ENCODE assay signal across 17 cellular contexts in genomic region chr6:134077301-134077700, GRCh38. TPM values are rescaled to one million over a fixed set of nuclear protein-coding genes. Genes with fewer than 3 reads are reported as not detected.
DNase-seq lines count a peak whose midpoint lies in the region; ATAC-seq, FAIRE-seq and TF ChIP-seq lines count a peak whose summit lies in the region.
"Had no signal": no experiment of that assay in that cellular context is flagged by ENCODE, and none has a peak within 500 bp of the region (broad histone marks: within the 10 kb centered on the region; RNA-seq: fewer than 3 reads in every experiment).

No MANE protein-coding gene starts in this region.

- no peak for TF ChIP-seq POLR2A in H54 (IDR thresholded peaks at IDR 0.05; ENCODE audit: low read depth, low read length)

- H3K9me3 Mint-ChIP-seq in activated naive CD4-positive, alpha-beta T cell treated with anti-CD3 and anti-CD28 coated beads, Interleukin-2, amount 50 U/mL, for 24 hours, result no peaks in the 10 kb centered on the region
- H3K9me3 Mint-ChIP-seq in stimulated activated memory B cell treated with anti-CD40 and anti-IgM and Interleukin-4, amounts not matched to agents 10 μg/mL and 1 μg/mL and 100 μg/mL, for 72 hours, result no peaks in the 10 kb centered on the region
- H3K9me3 Mint-ChIP-seq: activated naive CD8-positive, alpha-beta T cell treated with anti-CD3 and anti-CD28 coated beads, Interleukin-2, amount 50 U/mL, for 24 hours; stimulated activated naive CD8-positive, alpha-beta T cell treated with anti-CD3 and anti-CD28 coated beads, Interleukin-15, amount 100 ng/mL, for 72 hours had no signal

- H3K4me3 Mint-ChIP-seq in activated naive CD4-positive, alpha-beta T cell treated with anti-CD3 and anti-CD28 coated beads, Interleukin-2, amount 50 U/mL, for 24 hours, result no peak overlapping the region
- no peak overlapping the region for H3K4me3 Mint-ChIP-seq in stimulated activated memory B cell treated with anti-CD40 and anti-IgM and Interleukin-4, amounts not matched to agents 10 μg/mL and 1 μg/mL and 100 μg/mL, for 72 hours
- H3K4me3 Mint-ChIP-seq: activated naive CD8-positive, alpha-beta T cell treated with anti-CD3 and anti-CD28 coated beads, Interleukin-2, amount 50 U/mL, for 24 hours; H9; stimulated activated naive CD8-positive, alpha-beta T cell treated with anti-CD3 and anti-CD28 coated beads, Interleukin-15, amount 100 ng/mL, for 72 hours had no signal

- peaks cover 12% of the 10 kb centered on the region for H3K4me1 Mint-ChIP-seq in activated naive CD4-positive, alpha-beta T cell treated with anti-CD3 and anti-CD28 coated beads, Interleukin-2, amount 50 U/mL, for 24 hours
- peaks cover 36% of the 10 kb centered on the region for H3K4me1 Mint-ChIP-seq in stimulated activated memory B cell treated with anti-CD40 and anti-IgM and Interleukin-4, amounts not matched to agents 10 μg/mL and 1 μg/mL and 100 μg/mL, for 72 hours

- TF ChIP-seq CTCF in RWPE2 (IDR thresholded peaks at IDR 0.05; ENCODE audit: poor library complexity, severe bottlenecking) (no peak), fibroblast of the aortic adventitia (IDR thresholded peaks at IDR 0.05; ENCODE audit: insufficient read depth, low read length) (no peak)

- H3K27ac ChIP-seq in RWPE2 (ENCODE audit: poor library complexity, severe bottlenecking), result no peak overlapping the region

- H3K27ac Mint-ChIP-seq in activated naive CD4-positive, alpha-beta T cell treated with anti-CD3 and anti-CD28 coated beads, Interleukin-2, amount 50 U/mL, for 24 hours, result peak overlapping the region; percentile 57
- no peak overlapping the region for H3K27ac Mint-ChIP-seq in stimulated activated memory B cell treated with anti-CD40 and anti-IgM and Interleukin-4, amounts not matched to agents 10 μg/mL and 1 μg/mL and 100 μg/mL, for 72 hours
- H3K27ac Mint-ChIP-seq: activated naive CD8-positive, alpha-beta T cell treated with anti-CD3 and anti-CD28 coated beads, Interleukin-2, amount 50 U/mL, for 24 hours; H9; stimulated activated naive CD8-positive, alpha-beta T cell treated with anti-CD3 and anti-CD28 coated beads, Interleukin-15, amount 100 ng/mL, for 72 hours had no signal

- no peak overlapping the region for H3K4me3 ChIP-seq in RWPE2 (ENCODE audit: severe bottlenecking)
- no peak overlapping the region for H3K4me3 ChIP-seq in fibroblast of the aortic adventitia (ENCODE audit: low read depth, low read length)

- peaks cover 5% of the 10 kb centered on the region for H3K4me1 ChIP-seq in RWPE2 (ENCODE audit: insufficient read depth, poor library complexity, severe bottlenecking)

- no peaks in the 10 kb centered on the region for H3K9me3 ChIP-seq in RWPE2 (ENCODE audit: severe bottlenecking)

- H3K27me3 Mint-ChIP-seq in activated naive CD4-positive, alpha-beta T cell treated with anti-CD3 and anti-CD28 coated beads, Interleukin-2, amount 50 U/mL, for 24 hours, result no peaks in the 10 kb centered on the region
- no peaks in the 10 kb centered on the region for H3K27me3 Mint-ChIP-seq in stimulated activated memory B cell treated with anti-CD40 and anti-IgM and Interleukin-4, amounts not matched to agents 10 μg/mL and 1 μg/mL and 100 μg/mL, for 72 hours
- H3K27me3 Mint-ChIP-seq: activated naive CD8-positive, alpha-beta T cell treated with anti-CD3 and anti-CD28 coated beads, Interleukin-2, amount 50 U/mL, for 24 hours; stimulated activated naive CD8-positive, alpha-beta T cell treated with anti-CD3 and anti-CD28 coated beads, Interleukin-15, amount 100 ng/mL, for 72 hours had no signal

- no peaks in the 10 kb centered on the region for H3K27me3 ChIP-seq in RWPE2 (ENCODE audit: insufficient read depth, poor library complexity, severe bottlenecking)

- intact Hi-C loops in cardiac septum (cut with DNase I), result no loop called here

- peak; percentile 58 for ATAC-seq in RWPE2 (ENCODE audit: low read depth)
- ATAC-seq in stimulated activated memory B cell treated with anti-CD40 and anti-IgM and Interleukin-4, amounts not matched to agents 10 μg/mL and 1 μg/mL and 100 μg/mL, for 72 hours, result no peak
- ATAC-seq: activated naive CD8-positive, alpha-beta T cell treated with anti-CD3 and anti-CD28 coated beads, Interleukin-2, amount 50 U/mL, for 24 hours; stimulated activated naive CD8-positive, alpha-beta T cell treated with anti-CD3 and anti-CD28 coated beads, Interleukin-15, amount 100 ng/mL, for 72 hours had no signal

- no peaks in the 10 kb centered on the region for H3K36me3 ChIP-seq in RWPE2 (ENCODE audit: low read depth)

- no peaks in the 10 kb centered on the region for H3K36me3 Mint-ChIP-seq in activated naive CD4-positive, alpha-beta T cell treated with anti-CD3 and anti-CD28 coated beads, Interleukin-2, amount 50 U/mL, for 24 hours
- no peaks in the 10 kb centered on the region for H3K36me3 Mint-ChIP-seq in stimulated activated memory B cell treated with anti-CD40 and anti-IgM and Interleukin-4, amounts not matched to agents 10 μg/mL and 1 μg/mL and 100 μg/mL, for 72 hours

- DNase-seq in activated naive CD4-positive, alpha-beta T cell treated with Interleukin-2 at 50 U/mL for 16 hours, result no peak
- no peak for DNase-seq in RWPE2 (ENCODE audit: low spot score)
- peak; percentile 67 for DNase-seq in fibroblast of the aortic adventitia (ENCODE audit: low read depth)
- DNase-seq in cardiac septum (ENCODE audit: low spot score), result no peak
- DNase-seq in H54 (ENCODE audit: insufficient read length, low spot score), result no peak
- DNase-seq in activated gamma-delta T cell (lab: John Stamatoyannopoulos, UW), result no peak
- DNase-seq: activated CD4-positive, alpha-beta T cell treated with anti-CD3 and anti-CD28 coated beads for 48 hours; activated naive CD8-positive, alpha-beta T cell treated with anti-CD3 and anti-CD28 coated beads, Interleukin-2, amount 50 U/mL, for 24 hours; cortex of kidney; H9; NCI-H1048; NCI-H2227 treated with DMSO at 0.1 percent for 48 hours; small intestine; stimulated activated naive CD8-positive, alpha-beta T cell treated with anti-CD3 and anti-CD28 coated beads, Interleukin-15, amount 100 ng/mL, for 72 hours had no signal

- FAIRE-seq in H54 (lab: Jason Lieb, UNC), result no peak
- FAIRE-seq: small intestine had no signal

RNA-seq across cellular contexts. Expression of gene SLC2A12, which starts 24.9 kb away (rescaled TPM):
- total RNA-seq in fibroblast of the aortic adventitia (ENCODE audit: low replicate concordance), result 3.3 and 8.6 TPM in 2 replicates
- 12.0 TPM for total RNA-seq in cardiac septum
- total RNA-seq: T-helper 1 cell treated with Interleukin-12 subunit alpha and Interleukin-12 subunit beta and Interleukin-4 antibody, amounts not matched to agents 30 ng/mL and 1 ng/mL, for 36 hours had no signal
